ENCODE assay signal across 4 cellular contexts in genomic region chr1:44666719-44667118, GRCh38. TPM values are rescaled to one million over a fixed set of nuclear protein-coding genes. Genes with fewer than 3 reads are reported as not detected.
"Had no signal": no experiment of that assay in that cellular context is flagged by ENCODE, and none has a peak within 500 bp of the region (broad histone marks: within the 10 kb centered on the region; RNA-seq: fewer than 3 reads in every experiment).

No MANE protein-coding gene starts in this region.

RNA-seq across cellular contexts. Expression of gene ARMH1, which starts 7.8 kb away (rescaled TPM):
- total RNA-seq: dermis blood vessel endothelial cell, endothelial cell of umbilical vein, epithelial cell of proximal tubule, glomerular endothelial cell had no signal
